In the genomic region with DNA sequence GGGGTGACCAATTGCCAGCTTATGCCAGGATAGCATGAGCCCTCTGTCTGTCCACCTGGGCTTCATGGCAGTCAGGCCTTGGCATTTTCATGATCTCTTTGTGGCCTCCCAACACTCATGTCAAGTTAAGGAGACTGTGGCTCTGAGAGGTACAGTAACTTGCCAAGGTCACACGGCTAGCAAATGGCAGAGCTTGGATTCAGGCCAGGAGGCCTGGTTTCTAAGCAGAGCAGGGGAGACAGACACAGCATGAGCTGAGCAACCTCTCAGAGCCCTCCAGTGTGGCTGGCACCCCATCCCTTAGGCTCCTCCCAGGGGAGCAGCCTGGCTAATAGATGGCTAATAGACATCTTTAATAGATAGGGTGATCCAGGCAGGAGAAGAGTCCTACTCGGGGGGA, we compare ENCODE assay signal across 11 cellular contexts. TPM values are rescaled to one million over a fixed set of nuclear protein-coding genes. Genes with fewer than 3 reads are reported as not detected.
DNase-seq lines count a peak whose midpoint lies in the region; ATAC-seq, FAIRE-seq and TF ChIP-seq lines count a peak whose summit lies in the region.
"Had no signal": no experiment of that assay in that cellular context is flagged by ENCODE, and none has a peak within 500 bp of the region (broad histone marks: within the 10 kb centered on the region; RNA-seq: fewer than 3 reads in every experiment).

No MANE protein-coding gene starts in this region.

- ATAC-seq in body of pancreas: no peak
- no peak for ATAC-seq in right lobe of liver
- no peak for ATAC-seq in stimulated activated naive B cell treated with anti-CD40 and anti-IgM and Interleukin-4, amounts not matched to agents 10 μg/mL and 1 μg/mL and 100 μg/mL, for 72 hours (replicated peaks)
- ATAC-seq in activated naive CD8-positive, alpha-beta T cell treated with anti-CD3 and anti-CD28 coated beads, Interleukin-2, amount 50 U/mL, for 24 hours: no peak
- ATAC-seq in omental fat pad (ENCODE audit: low FRiP score): no peak

- no peak for FAIRE-seq in H54 (lab: Jason Lieb, UNC)

- WGBS in body of pancreas, 2 donors: 20 to 46% methylated on average over 1 to 2 of the region's 2 CpGs
- 19% methylated on average over 2 of the region's 2 CpGs for WGBS in right lobe of liver (ENCODE audit: insufficient coverage, low coverage, low lambda C conversion rate, missing lambda C conversion rate)

- H3K4me3 ChIP-seq in body of pancreas (no peak overlapping the region), right lobe of liver (no peak overlapping the region)

- no peak for TF ChIP-seq POLR2A in body of pancreas (IDR thresholded peaks at IDR 0.05)
- TF ChIP-seq POLR2A in right lobe of liver (IDR thresholded peaks at IDR 0.05): no peak
- TF ChIP-seq POLR2A in H54 (IDR thresholded peaks at IDR 0.05; ENCODE audit: low read depth, low read length): no peak

- no peak for TF ChIP-seq RAD21 in Ishikawa (IDR thresholded peaks at IDR 0.05; ENCODE audit: low read depth)

- no peaks in the 10 kb centered on the region for H3K27me3 Mint-ChIP-seq in stimulated activated naive B cell treated with anti-CD40 and anti-IgM and Interleukin-4, amounts not matched to agents 10 μg/mL and 1 μg/mL and 100 μg/mL, for 72 hours
- H3K27me3 Mint-ChIP-seq in activated naive CD8-positive, alpha-beta T cell treated with anti-CD3 and anti-CD28 coated beads, Interleukin-2, amount 50 U/mL, for 24 hours: no peaks in the 10 kb centered on the region

- H3K4me3 Mint-ChIP-seq in stimulated activated naive B cell treated with anti-CD40 and anti-IgM and Interleukin-4, amounts not matched to agents 10 μg/mL and 1 μg/mL and 100 μg/mL, for 72 hours: no peak overlapping the region
- no peak overlapping the region for H3K4me3 Mint-ChIP-seq in activated naive CD8-positive, alpha-beta T cell treated with anti-CD3 and anti-CD28 coated beads, Interleukin-2, amount 50 U/mL, for 24 hours

- peak overlapping the region; percentile 7 for H3K27ac Mint-ChIP-seq in stimulated activated naive B cell treated with anti-CD40 and anti-IgM and Interleukin-4, amounts not matched to agents 10 μg/mL and 1 μg/mL and 100 μg/mL, for 72 hours
- H3K27ac Mint-ChIP-seq in activated naive CD8-positive, alpha-beta T cell treated with anti-CD3 and anti-CD28 coated beads, Interleukin-2, amount 50 U/mL, for 24 hours: no peak overlapping the region

- no peaks in the 10 kb centered on the region for H3K9me3 Mint-ChIP-seq in stimulated activated naive B cell treated with anti-CD40 and anti-IgM and Interleukin-4, amounts not matched to agents 10 μg/mL and 1 μg/mL and 100 μg/mL, for 72 hours
- no peaks in the 10 kb centered on the region for H3K9me3 Mint-ChIP-seq in activated naive CD8-positive, alpha-beta T cell treated with anti-CD3 and anti-CD28 coated beads, Interleukin-2, amount 50 U/mL, for 24 hours

- H3K27ac ChIP-seq in body of pancreas (peak overlapping the region; percentile 0 to 88 (median 86)), right lobe of liver (peak overlapping the region in 2 of 3 donors; percentile 10 to 43)
- H3K27ac ChIP-seq: brain microvascular endothelial cell had no signal

- peaks cover 10 to 35% of the 10 kb centered on the region in 2 donors for H3K36me3 Mint-ChIP-seq in stimulated activated naive B cell treated with anti-CD40 and anti-IgM and Interleukin-4, amounts not matched to agents 10 μg/mL and 1 μg/mL and 100 μg/mL, for 72 hours
- no peaks in the 10 kb centered on the region for H3K36me3 Mint-ChIP-seq in activated naive CD8-positive, alpha-beta T cell treated with anti-CD3 and anti-CD28 coated beads, Interleukin-2, amount 50 U/mL, for 24 hours (ENCODE audit: low read depth)

- no peaks in the 10 kb centered on the region for H3K27me3 ChIP-seq in body of pancreas
- H3K27me3 ChIP-seq in right lobe of liver: no peaks in the 10 kb centered on the region
- H3K27me3 ChIP-seq: brain microvascular endothelial cell had no signal

- TF ChIP-seq CTCF in body of pancreas (IDR thresholded peaks at IDR 0.05) (no peak), right lobe of liver (IDR thresholded peaks at IDR 0.05) (no peak), omental fat pad (IDR thresholded peaks at IDR 0.05) (no peak)

- peaks cover 70% of the 10 kb centered on the region for H3K4me1 ChIP-seq in body of pancreas
- peaks cover 0 to 56% (median 27%) of the 10 kb centered on the region in 4 donors for H3K4me1 ChIP-seq in right lobe of liver

- H3K9me3 ChIP-seq in body of pancreas (no peaks in the 10 kb centered on the region), right lobe of liver (no peaks in the 10 kb centered on the region)

- intact Hi-C loops in body of pancreas (cut with DNase I): no loop called here
- intact Hi-C loops in right lobe of liver (cut with DNase I): loop anchor here in 1 of 2 donors (10.0 kb wide), 1 partner anchor 50 kb away; no protein-coding TSS in a partner anchor

- peaks cover 0 to 1% of the 10 kb centered on the region in 2 donors for H3K4me1 Mint-ChIP-seq in stimulated activated naive B cell treated with anti-CD40 and anti-IgM and Interleukin-4, amounts not matched to agents 10 μg/mL and 1 μg/mL and 100 μg/mL, for 72 hours
- H3K4me1 Mint-ChIP-seq in activated naive CD8-positive, alpha-beta T cell treated with anti-CD3 and anti-CD28 coated beads, Interleukin-2, amount 50 U/mL, for 24 hours: no peaks in the 10 kb centered on the region

- peak; percentile 66 to 83 (median 78) for DNase-seq in body of pancreas
- DNase-seq in right lobe of liver: peak; percentile 24 to 50 (median 26)
- no peak for DNase-seq in stimulated activated naive B cell treated with anti-CD40 and anti-IgM and Interleukin-4, amounts not matched to agents 10 μg/mL and 1 μg/mL and 100 μg/mL, for 72 hours
- no peak for DNase-seq in activated naive CD8-positive, alpha-beta T cell treated with anti-CD3 and anti-CD28 coated beads, Interleukin-2, amount 50 U/mL, for 24 hours
- no peak for DNase-seq in omental fat pad (ENCODE audit: low spot score)
- DNase-seq in H54 (ENCODE audit: insufficient read length, low spot score): no peak
- no peak for DNase-seq in stimulated activated CD4-positive, alpha-beta T cell treated with anti-CD3 and anti-CD28 coated beads, Interleukin-4, amount 100 ng/mL, for 1 hour
- DNase-seq: H7, NCI-H1436 treated with DMSO at 0.1 percent for 48 hours had no signal

- no peak for TF ChIP-seq EP300 in Ishikawa (IDR thresholded peaks at IDR 0.05; ENCODE audit: borderline replicate concordance)

- peaks cover 0 to 5% of the 10 kb centered on the region in 2 donors for H3K36me3 ChIP-seq in body of pancreas (replicated peaks in 1 of 2; ENCODE audit: insufficient read depth in 1 of 2, low read depth in 2 of 2)
- peaks cover 0 to 17% (median 8%) of the 10 kb centered on the region in 4 donors for H3K36me3 ChIP-seq in right lobe of liver

TF ChIP-seq in Ishikawa, 13 proteins besides CTCF, POLR2A, EP300 and RAD21:
- TF ChIP-seq CREB1 (IDR thresholded peaks at IDR 0.05; ENCODE audit: low read depth): no peak
- TF ChIP-seq NFIC (IDR thresholded peaks at IDR 0.05): peak; percentile 62; the same call in 1 of the 2 replicates
- TF ChIP-seq, protein P1, sequence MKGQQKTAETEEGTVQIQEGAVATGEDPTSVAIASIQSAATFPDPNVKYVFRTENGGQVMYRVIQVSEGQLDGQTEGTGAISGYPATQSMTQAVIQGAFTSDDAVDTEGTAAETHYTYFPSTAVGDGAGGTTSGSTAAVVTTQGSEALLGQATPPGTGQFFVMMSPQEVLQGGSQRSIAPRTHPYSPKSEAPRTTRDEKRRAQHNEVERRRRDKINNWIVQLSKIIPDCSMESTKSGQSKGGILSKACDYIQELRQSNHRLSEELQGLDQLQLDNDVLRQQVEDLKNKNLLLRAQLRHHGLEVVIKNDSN (IDR thresholded peaks at IDR 0.05): no peak
- TF ChIP-seq EGR1 (IDR thresholded peaks at IDR 0.05): no peak
- no peak for TF ChIP-seq ZBTB7A (IDR thresholded peaks at IDR 0.05; ENCODE audit: low read depth)
- TF ChIP-seq, protein P2, sequence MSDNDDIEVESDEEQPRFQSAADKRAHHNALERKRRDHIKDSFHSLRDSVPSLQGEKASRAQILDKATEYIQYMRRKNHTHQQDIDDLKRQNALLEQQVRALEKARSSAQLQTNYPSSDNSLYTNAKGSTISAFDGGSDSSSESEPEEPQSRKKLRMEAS (IDR thresholded peaks at IDR 0.05): no peak; the same call in none of the 2 replicates

RNA-seq across cellular contexts. Expression of a gene that starts 4.0 kb away (rescaled TPM):
- total RNA-seq in body of pancreas: 10 to 100 TPM; 18.4 to 40.9 TPM
- 10 to 100 TPM; 23.4 to 51.8 (median 35.6) TPM for total RNA-seq in right lobe of liver
- 10 to 100 TPM; 12.2 to 43.6 (median 26.1) TPM for total RNA-seq in omental fat pad

RNA-seq across cellular contexts. Expression of a gene that starts 16.6 kb away (rescaled TPM):
- under 1 TPM in 1 of 2 donors, not detected in 1; 0.26 TPM for total RNA-seq in body of pancreas
- total RNA-seq in right lobe of liver: under 1 TPM in 3 of 6 experiments, not detected in 3; 0.09 to 0.25 (median 0.12) TPM
- 1 to 10 TPM in 1 of 4 donors, under 1 TPM in 2, not detected in 1; 0.28 to 1.7 (median 0.56) TPM for total RNA-seq in omental fat pad

RNA-seq across cellular contexts. Expression of a gene that starts 56.4 kb away (rescaled TPM):
- total RNA-seq in body of pancreas (10 to 100 TPM; 22.8 to 28.7 TPM), right lobe of liver (10 to 100 TPM; 12.3 to 19.4 (median 17.7) TPM), omental fat pad (10 to 100 TPM; 38.3 to 42.0 (median 40.5) TPM)

Comparison
In these comparisons a context has a peak if more than half of its experiments do, and no peak if none do; other contexts are left out.
1. DNase-seq: peak in body of pancreas (4 of 4) and right lobe of liver (3 of 3); none in stimulated activated naive B cell treated with anti-CD40 and anti-IgM and Interleukin-4, amounts not matched to agents 10 μg/mL and 1 μg/mL and 100 μg/mL, for 72 hours (single experiment), activated naive CD8-positive, alpha-beta T cell treated with anti-CD3 and anti-CD28 coated beads, Interleukin-2, amount 50 U/mL, for 24 hours (single experiment), omental fat pad (single experiment), H54 (single experiment) and stimulated activated CD4-positive, alpha-beta T cell treated with anti-CD3 and anti-CD28 coated beads, Interleukin-4, amount 100 ng/mL, for 1 hour (single experiment).